ENCODE assay signal across 9 cellular contexts in the genomic region with DNA sequence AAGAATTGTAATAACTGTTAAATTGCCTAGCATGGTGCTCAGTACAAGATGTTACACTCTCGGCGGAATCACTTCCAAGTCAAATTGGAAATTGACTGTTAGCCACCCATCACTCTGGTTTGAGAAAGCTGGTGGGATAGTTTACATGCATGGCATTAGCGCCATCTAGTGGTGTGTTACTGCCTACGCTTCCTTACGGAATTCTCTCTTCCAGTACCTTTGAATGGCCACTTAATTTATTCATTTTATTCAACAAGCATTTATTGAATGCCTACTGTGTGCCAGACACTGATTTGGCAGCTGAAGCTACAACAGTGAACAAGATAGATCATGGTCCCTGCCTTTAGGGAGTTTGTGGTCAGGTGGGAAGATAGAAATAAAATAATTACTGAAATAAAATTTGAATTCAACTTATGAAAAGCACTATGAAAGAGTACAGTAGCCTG. TPM values are rescaled to one million over a fixed set of nuclear protein-coding genes. Genes with fewer than 3 reads are reported as not detected.
DNase-seq lines count a peak whose midpoint lies in the region; ATAC-seq and TF ChIP-seq lines count a peak whose summit lies in the region.
"Had no signal": no experiment of that assay in that cellular context is flagged by ENCODE, and none has a peak within 500 bp of the region (broad histone marks: within the 10 kb centered on the region; RNA-seq: fewer than 3 reads in every experiment).

No MANE protein-coding gene starts in this region.

- no peaks in the 10 kb centered on the region for H3K79me2 ChIP-seq in SU-DHL-6 (ENCODE audit: insufficient read depth, low read length)

- H3K9ac ChIP-seq in SU-DHL-6 (ENCODE audit: low read length), result no peak overlapping the region
- H3K9ac ChIP-seq: BLaER1 had no signal

- no peaks in the 10 kb centered on the region for H3K4me1 Mint-ChIP-seq in activated naive CD8-positive, alpha-beta T cell treated with anti-CD3 and anti-CD28 coated beads, Interleukin-2, amount 50 U/mL, for 24 hours

- ATAC-seq in Right ventricle myocardium inferior (peak; percentile 69), left ventricle myocardium superior (peak; percentile 73), HG02884 (IDR thresholded peaks at IDR 0.05; ENCODE audit: unreplicated experiment) (no peak)
- peak; percentile 65 for ATAC-seq in activated naive CD8-positive, alpha-beta T cell treated with anti-CD3 and anti-CD28 coated beads, Interleukin-2, amount 50 U/mL, for 24 hours

- no peaks in the 10 kb centered on the region for H3K9me3 ChIP-seq in SU-DHL-6 (ENCODE audit: insufficient read depth, low read length)
- no peaks in the 10 kb centered on the region for H3K9me3 ChIP-seq in sigmoid colon
- H3K9me3 ChIP-seq: BLaER1 had no signal

- H3K27me3 ChIP-seq in SU-DHL-6 (ENCODE audit: low read length), result no peaks in the 10 kb centered on the region
- no peaks in the 10 kb centered on the region for H3K27me3 ChIP-seq in sigmoid colon
- H3K27me3 ChIP-seq: BLaER1 had no signal

- H3K36me3 ChIP-seq in SU-DHL-6 (ENCODE audit: low read length) (no peaks in the 10 kb centered on the region), sigmoid colon (no peaks in the 10 kb centered on the region)
- H3K36me3 ChIP-seq: BLaER1 had no signal

- H3K27me3 Mint-ChIP-seq in activated naive CD8-positive, alpha-beta T cell treated with anti-CD3 and anti-CD28 coated beads, Interleukin-2, amount 50 U/mL, for 24 hours, result no peaks in the 10 kb centered on the region

- no peaks in the 10 kb centered on the region for H3F3A ChIP-seq in SU-DHL-6 (ENCODE audit: insufficient read depth)

- 4 to 13% methylated on average over 5 of the region's 5 CpGs for WGBS in sigmoid colon, 2 donors

- no peak for TF ChIP-seq EP300 in sigmoid colon (IDR thresholded peaks at IDR 0.05)

- no peak overlapping the region for H3K27ac Mint-ChIP-seq in activated naive CD8-positive, alpha-beta T cell treated with anti-CD3 and anti-CD28 coated beads, Interleukin-2, amount 50 U/mL, for 24 hours

- no peak overlapping the region for H3K4me2 ChIP-seq in SU-DHL-6 (ENCODE audit: low read depth, low read length, poor library complexity, severe bottlenecking)
- H3K4me2 ChIP-seq: BLaER1 had no signal

- no peaks in the 10 kb centered on the region for H3K9me2 ChIP-seq in SU-DHL-6 (replicated peaks; ENCODE audit: insufficient read depth, low read length)

- no peaks in the 10 kb centered on the region for H3K9me3 Mint-ChIP-seq in activated naive CD8-positive, alpha-beta T cell treated with anti-CD3 and anti-CD28 coated beads, Interleukin-2, amount 50 U/mL, for 24 hours

- H2AFZ ChIP-seq in SU-DHL-6 (ENCODE audit: low read depth, low read length, severe bottlenecking), result no peak overlapping the region

- TF ChIP-seq CTCF in SU-DHL-6 (IDR thresholded peaks at IDR 0.05; ENCODE audit: insufficient read depth, low read length, poor library complexity, severe bottlenecking) (peak; percentile 91), sigmoid colon (IDR thresholded peaks at IDR 0.05) (peak; percentile 88 to 96 (median 92))

- no peak overlapping the region for H3K27ac ChIP-seq in SU-DHL-6 (ENCODE audit: low read depth, low read length)
- no peak overlapping the region for H3K27ac ChIP-seq in sigmoid colon
- H3K27ac ChIP-seq: BLaER1 had no signal

- no peak overlapping the region for H3K4me3 ChIP-seq in SU-DHL-6 (ENCODE audit: insufficient read depth, low read length, poor library complexity, severe bottlenecking)
- no peak overlapping the region for H3K4me3 ChIP-seq in sigmoid colon
- H3K4me3 ChIP-seq: BLaER1 had no signal

- no peak overlapping the region for H3K4me3 Mint-ChIP-seq in activated naive CD8-positive, alpha-beta T cell treated with anti-CD3 and anti-CD28 coated beads, Interleukin-2, amount 50 U/mL, for 24 hours

- DNase-seq in Right ventricle myocardium inferior (ENCODE audit: missing footprints), result no peak
- no peak for DNase-seq in cardiac septum (ENCODE audit: low spot score)
- peak; percentile 90 for DNase-seq in NCI-H1694 treated with DMSO at 0.1 percent for 48 hours (lab: John Stamatoyannopoulos, UW)
- DNase-seq in activated naive CD8-positive, alpha-beta T cell treated with anti-CD3 and anti-CD28 coated beads, Interleukin-2, amount 50 U/mL, for 24 hours, result peak; percentile 64
- no peak for DNase-seq in left ventricle myocardium superior
- DNase-seq in sigmoid colon, result peak; percentile 81

- H3K4me1 ChIP-seq in sigmoid colon, result peaks cover 0 to 18% (median 15%) of the 10 kb centered on the region in 4 donors
- H3K4me1 ChIP-seq: BLaER1 had no signal

- no peak for TF ChIP-seq POLR2A in sigmoid colon (IDR thresholded peaks at IDR 0.05)

- intact Hi-C loops in Right ventricle myocardium inferior (cut with DNase I), result loop anchor here (5.0 kb wide), 1 partner anchor 237 kb away; no protein-coding TSS in a partner anchor
- intact Hi-C loops in cardiac septum (cut with DNase I), result loop anchor here (5.0 kb wide), 2 partner anchors 127 to 237 kb away; no protein-coding TSS in a partner anchor
- intact Hi-C loops in left ventricle myocardium superior (cut with micrococcal nuclease), result no loop called here
- intact Hi-C loops in sigmoid colon (cut with DNase I), result no loop called here

- H4K20me1 ChIP-seq in SU-DHL-6 (ENCODE audit: low read depth, low read length), result no peaks in the 10 kb centered on the region
- H4K20me1 ChIP-seq: BLaER1 had no signal

- no peaks in the 10 kb centered on the region for H3K36me3 Mint-ChIP-seq in activated naive CD8-positive, alpha-beta T cell treated with anti-CD3 and anti-CD28 coated beads, Interleukin-2, amount 50 U/mL, for 24 hours (ENCODE audit: low read depth)

RNA-seq across cellular contexts. Expression of gene CRIPT, which starts 33.6 kb away (rescaled TPM):
- total RNA-seq in Right ventricle myocardium inferior (19.8 TPM), cardiac septum (15.8 TPM), left ventricle myocardium superior (19.0 TPM), sigmoid colon (10 to 100 TPM; 15.1 to 30.1 (median 22.1) TPM)
- 10 to 100 TPM in 2 of 3 donors, 1 to 10 TPM in 1; 6.9 to 22.4 (median 17.4) TPM for polyA plus RNA-seq in sigmoid colon

RNA-seq across cellular contexts. Expression of gene PIGF, which starts 33.7 kb away (rescaled TPM):
- total RNA-seq in Right ventricle myocardium inferior, result 10.5 TPM
- 10.9 TPM for total RNA-seq in cardiac septum
- 10.9 TPM for total RNA-seq in left ventricle myocardium superior
- total RNA-seq in sigmoid colon, result 10 to 100 TPM in 2 of 4 donors, 1 to 10 TPM in 2; 5.4 to 13.2 (median 10.8) TPM
- polyA plus RNA-seq in sigmoid colon, result 10 to 100 TPM; 10.2 to 23.0 (median 18.3) TPM

RNA-seq across cellular contexts. Expression of gene SOCS5, which starts 48.5 kb away (rescaled TPM):
- 18.2 TPM for total RNA-seq in Right ventricle myocardium inferior
- 25.3 TPM for total RNA-seq in cardiac septum
- 18.2 TPM for total RNA-seq in left ventricle myocardium superior
- total RNA-seq in sigmoid colon, result 10 to 100 TPM; 39.0 to 59.0 (median 49.1) TPM
- 1 to 10 TPM; 3.9 to 7.8 (median 7.4) TPM for polyA plus RNA-seq in sigmoid colon

Comparison
In these comparisons a context has a peak if more than half of its experiments do, and no peak if none do; other contexts are left out.
1. intact Hi-C loops: an anchor here in Right ventricle myocardium inferior (5.0 kb wide) and cardiac septum (5.0 kb wide); none called in left ventricle myocardium superior and sigmoid colon.
2. DNase-seq: peak in NCI-H1694 treated with DMSO at 0.1 percent for 48 hours (single experiment), activated naive CD8-positive, alpha-beta T cell treated with anti-CD3 and anti-CD28 coated beads, Interleukin-2, amount 50 U/mL, for 24 hours (single experiment) and sigmoid colon (single experiment); none in Right ventricle myocardium inferior (single experiment), cardiac septum (single experiment) and left ventricle myocardium superior (single experiment).